1 cellular context compared by ENCODE assay signal in the genomic region with DNA sequence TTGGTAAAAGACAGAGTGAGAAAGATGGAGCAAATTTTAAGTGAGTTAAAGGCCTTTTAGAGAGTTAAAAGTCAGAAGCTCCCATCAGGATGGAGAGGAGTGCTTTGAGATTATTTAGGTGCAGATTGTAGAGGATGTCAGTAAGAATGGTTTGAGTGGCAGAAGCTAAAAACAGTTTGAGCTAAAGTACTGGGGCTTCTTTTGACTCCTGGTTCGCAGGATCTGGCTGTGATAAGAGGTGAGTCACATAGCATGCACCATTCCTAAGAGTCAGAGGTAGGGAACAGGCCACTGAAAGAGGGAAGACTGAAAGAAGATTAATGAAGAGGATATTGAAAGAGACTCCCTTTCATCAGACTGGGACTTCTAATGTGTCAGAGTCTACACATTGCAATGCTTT.
TF ChIP-seq lines count a peak whose summit lies in the region.

No MANE protein-coding gene starts in this region.

TF ChIP-seq in WTC11, 78 proteins besides CTCF, POLR2A, EP300 and RAD21 (continued from another document):
- TF ChIP-seq, protein P1, sequence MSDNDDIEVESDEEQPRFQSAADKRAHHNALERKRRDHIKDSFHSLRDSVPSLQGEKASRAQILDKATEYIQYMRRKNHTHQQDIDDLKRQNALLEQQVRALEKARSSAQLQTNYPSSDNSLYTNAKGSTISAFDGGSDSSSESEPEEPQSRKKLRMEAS (CRISPR knock-in tag; IDR thresholded peaks at IDR 0.05) = no peak
- TF ChIP-seq, protein P2, sequence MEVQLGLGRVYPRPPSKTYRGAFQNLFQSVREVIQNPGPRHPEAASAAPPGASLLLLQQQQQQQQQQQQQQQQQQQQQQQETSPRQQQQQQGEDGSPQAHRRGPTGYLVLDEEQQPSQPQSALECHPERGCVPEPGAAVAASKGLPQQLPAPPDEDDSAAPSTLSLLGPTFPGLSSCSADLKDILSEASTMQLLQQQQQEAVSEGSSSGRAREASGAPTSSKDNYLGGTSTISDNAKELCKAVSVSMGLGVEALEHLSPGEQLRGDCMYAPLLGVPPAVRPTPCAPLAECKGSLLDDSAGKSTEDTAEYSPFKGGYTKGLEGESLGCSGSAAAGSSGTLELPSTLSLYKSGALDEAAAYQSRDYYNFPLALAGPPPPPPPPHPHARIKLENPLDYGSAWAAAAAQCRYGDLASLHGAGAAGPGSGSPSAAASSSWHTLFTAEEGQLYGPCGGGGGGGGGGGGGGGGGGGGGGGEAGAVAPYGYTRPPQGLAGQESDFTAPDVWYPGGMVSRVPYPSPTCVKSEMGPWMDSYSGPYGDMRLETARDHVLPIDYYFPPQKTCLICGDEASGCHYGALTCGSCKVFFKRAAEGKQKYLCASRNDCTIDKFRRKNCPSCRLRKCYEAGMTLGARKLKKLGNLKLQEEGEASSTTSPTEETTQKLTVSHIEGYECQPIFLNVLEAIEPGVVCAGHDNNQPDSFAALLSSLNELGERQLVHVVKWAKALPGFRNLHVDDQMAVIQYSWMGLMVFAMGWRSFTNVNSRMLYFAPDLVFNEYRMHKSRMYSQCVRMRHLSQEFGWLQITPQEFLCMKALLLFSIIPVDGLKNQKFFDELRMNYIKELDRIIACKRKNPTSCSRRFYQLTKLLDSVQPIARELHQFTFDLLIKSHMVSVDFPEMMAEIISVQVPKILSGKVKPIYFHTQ (CRISPR knock-in tag; IDR thresholded peaks at IDR 0.05) = no peak
- TF ChIP-seq ZBTB21 (CRISPR knock-in tag; IDR thresholded peaks at IDR 0.05; ENCODE audit: borderline replicate concordance) (no peak), NFE2L1 (CRISPR knock-in tag; IDR thresholded peaks at IDR 0.05) (no peak), KAT7 (CRISPR knock-in tag; IDR thresholded peaks at IDR 0.05; ENCODE audit: borderline replicate concordance) (no peak)
- TF ChIP-seq, protein P3, sequence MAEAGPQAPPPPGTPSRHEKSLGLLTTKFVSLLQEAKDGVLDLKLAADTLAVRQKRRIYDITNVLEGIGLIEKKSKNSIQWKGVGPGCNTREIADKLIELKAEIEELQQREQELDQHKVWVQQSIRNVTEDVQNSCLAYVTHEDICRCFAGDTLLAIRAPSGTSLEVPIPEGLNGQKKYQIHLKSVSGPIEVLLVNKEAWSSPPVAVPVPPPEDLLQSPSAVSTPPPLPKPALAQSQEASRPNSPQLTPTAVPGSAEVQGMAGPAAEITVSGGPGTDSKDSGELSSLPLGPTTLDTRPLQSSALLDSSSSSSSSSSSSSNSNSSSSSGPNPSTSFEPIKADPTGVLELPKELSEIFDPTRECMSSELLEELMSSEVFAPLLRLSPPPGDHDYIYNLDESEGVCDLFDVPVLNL (CRISPR knock-in tag; IDR thresholded peaks at IDR 0.05; ENCODE audit: borderline replicate concordance, low read depth) = no peak
- TF ChIP-seq, protein P4, sequence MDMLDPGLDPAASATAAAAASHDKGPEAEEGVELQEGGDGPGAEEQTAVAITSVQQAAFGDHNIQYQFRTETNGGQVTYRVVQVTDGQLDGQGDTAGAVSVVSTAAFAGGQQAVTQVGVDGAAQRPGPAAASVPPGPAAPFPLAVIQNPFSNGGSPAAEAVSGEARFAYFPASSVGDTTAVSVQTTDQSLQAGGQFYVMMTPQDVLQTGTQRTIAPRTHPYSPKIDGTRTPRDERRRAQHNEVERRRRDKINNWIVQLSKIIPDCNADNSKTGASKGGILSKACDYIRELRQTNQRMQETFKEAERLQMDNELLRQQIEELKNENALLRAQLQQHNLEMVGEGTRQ (CRISPR knock-in tag; IDR thresholded peaks at IDR 0.05) = no peak
